Comparison of ENCODE assay signal across 1 cellular context in the genomic region with DNA sequence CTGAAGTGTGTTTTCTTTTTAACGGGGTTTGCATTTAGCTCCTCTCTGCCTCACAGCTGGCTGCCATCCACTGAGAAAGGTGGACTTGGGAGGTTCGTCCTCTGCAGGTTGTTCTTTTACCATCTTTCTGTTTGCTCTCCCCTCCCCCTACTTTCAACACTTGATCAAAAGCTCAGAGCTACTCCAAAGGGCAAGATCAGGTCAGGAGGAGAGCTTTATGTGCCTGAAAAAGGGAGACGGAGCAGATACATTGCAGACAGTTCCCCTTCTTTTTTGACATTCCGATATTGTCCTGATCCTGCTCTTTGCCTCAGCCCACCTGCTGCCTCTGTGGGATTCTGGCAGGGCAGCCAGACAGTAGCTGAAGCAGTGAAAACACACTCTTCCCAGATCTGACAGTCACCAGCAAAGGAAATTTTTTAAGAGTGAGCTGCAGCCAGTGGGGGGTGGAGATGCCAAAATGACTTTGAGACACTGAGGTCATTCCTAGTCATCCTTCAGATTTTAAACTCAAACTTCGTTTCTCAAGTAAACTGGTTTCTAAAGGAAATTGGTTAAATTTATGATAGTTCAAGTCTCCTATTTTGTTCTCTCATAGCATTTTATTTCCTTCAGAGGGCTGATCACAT.
TF ChIP-seq lines count a peak whose summit lies in the region.

No MANE protein-coding gene starts in this region.

TF ChIP-seq in GM23338, 12 proteins besides CTCF, POLR2A, EP300 and RAD21 (continued from another document):
- TF ChIP-seq, protein P1, sequence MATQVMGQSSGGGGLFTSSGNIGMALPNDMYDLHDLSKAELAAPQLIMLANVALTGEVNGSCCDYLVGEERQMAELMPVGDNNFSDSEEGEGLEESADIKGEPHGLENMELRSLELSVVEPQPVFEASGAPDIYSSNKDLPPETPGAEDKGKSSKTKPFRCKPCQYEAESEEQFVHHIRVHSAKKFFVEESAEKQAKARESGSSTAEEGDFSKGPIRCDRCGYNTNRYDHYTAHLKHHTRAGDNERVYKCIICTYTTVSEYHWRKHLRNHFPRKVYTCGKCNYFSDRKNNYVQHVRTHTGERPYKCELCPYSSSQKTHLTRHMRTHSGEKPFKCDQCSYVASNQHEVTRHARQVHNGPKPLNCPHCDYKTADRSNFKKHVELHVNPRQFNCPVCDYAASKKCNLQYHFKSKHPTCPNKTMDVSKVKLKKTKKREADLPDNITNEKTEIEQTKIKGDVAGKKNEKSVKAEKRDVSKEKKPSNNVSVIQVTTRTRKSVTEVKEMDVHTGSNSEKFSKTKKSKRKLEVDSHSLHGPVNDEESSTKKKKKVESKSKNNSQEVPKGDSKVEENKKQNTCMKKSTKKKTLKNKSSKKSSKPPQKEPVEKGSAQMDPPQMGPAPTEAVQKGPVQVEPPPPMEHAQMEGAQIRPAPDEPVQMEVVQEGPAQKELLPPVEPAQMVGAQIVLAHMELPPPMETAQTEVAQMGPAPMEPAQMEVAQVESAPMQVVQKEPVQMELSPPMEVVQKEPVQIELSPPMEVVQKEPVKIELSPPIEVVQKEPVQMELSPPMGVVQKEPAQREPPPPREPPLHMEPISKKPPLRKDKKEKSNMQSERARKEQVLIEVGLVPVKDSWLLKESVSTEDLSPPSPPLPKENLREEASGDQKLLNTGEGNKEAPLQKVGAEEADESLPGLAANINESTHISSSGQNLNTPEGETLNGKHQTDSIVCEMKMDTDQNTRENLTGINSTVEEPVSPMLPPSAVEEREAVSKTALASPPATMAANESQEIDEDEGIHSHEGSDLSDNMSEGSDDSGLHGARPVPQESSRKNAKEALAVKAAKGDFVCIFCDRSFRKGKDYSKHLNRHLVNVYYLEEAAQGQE (IDR thresholded peaks at IDR 0.05; ENCODE audit: unreplicated experiment) = no peak
- TF ChIP-seq EZH2 (IDR thresholded peaks at IDR 0.05; ENCODE audit: low read depth, unreplicated experiment) (no peak), ZNF114 (CRISPR knock-in tag; IDR thresholded peaks at IDR 0.05) (no peak), POLR2AphosphoS5 (IDR thresholded peaks at IDR 0.05; ENCODE audit: low read depth) (no peak), CREB1 (CRISPR knock-in tag; IDR thresholded peaks at IDR 0.05; ENCODE audit: low read depth) (no peak), NANOG (IDR thresholded peaks at IDR 0.05; ENCODE audit: borderline replicate concordance) (no peak), EZH2phosphoT487 (IDR thresholded peaks at IDR 0.05; ENCODE audit: unreplicated experiment) (no peak)
